11 cellular contexts compared by ENCODE assay signal in the genomic region with DNA sequence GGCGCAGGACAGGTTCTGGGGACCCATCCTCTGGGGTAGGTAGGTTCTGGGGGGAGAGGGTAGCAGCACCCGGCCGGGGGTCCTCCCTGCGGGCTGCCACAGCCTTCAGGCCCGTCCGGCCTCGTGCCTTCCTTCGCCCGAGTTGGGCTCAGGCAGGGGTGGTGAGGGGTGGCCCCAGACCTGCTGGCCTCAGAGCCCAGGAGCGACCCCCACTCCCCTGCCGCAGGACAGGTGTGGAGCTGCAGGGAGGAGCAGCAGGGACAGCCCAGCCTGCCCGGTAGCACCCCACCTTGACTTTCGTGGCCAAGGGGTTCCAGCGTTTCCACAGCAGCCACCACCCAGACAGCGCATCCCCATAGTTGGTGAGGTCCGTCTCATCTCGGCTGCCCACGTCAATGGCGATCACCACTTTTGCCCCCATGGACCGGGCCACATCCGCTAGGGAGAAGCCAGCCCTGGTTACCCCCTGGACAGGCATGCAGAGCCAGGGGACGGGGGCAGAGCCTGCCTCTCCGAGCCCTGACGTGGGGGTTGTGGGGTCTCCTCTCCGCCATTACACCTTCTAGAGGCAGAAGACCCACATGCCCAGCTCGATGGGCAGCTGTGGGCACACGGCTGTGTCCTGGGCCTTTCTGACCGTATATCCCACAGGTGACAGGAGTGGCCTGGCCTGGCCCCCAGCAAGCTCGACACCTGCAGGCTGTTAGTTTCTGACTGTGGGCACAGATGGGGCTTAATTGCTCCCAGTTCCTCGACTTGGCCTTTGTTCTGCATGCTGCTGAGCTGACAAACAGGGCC. TPM values are rescaled to one million over a fixed set of nuclear protein-coding genes. Genes with fewer than 3 reads are reported as not detected.
DNase-seq lines count a peak whose midpoint lies in the region; ATAC-seq and TF ChIP-seq lines count a peak whose summit lies in the region.
"Had no signal": no experiment of that assay in that cellular context is flagged by ENCODE, and none has a peak within 500 bp of the region (broad histone marks: within the 10 kb centered on the region; RNA-seq: fewer than 3 reads in every experiment).

No MANE protein-coding gene starts in this region.

- H3K36me3 Mint-ChIP-seq in activated naive CD8-positive, alpha-beta T cell treated with anti-CD3 and anti-CD28 coated beads, Interleukin-2, amount 50 U/mL, for 24 hours (ENCODE audit: low read depth): no peaks in the 10 kb centered on the region

- no peak overlapping the region for H3K27ac ChIP-seq in HEK293 (ENCODE audit: extremely low read depth, low read depth, low read length)

- H3K4me3 Mint-ChIP-seq in activated naive CD8-positive, alpha-beta T cell treated with anti-CD3 and anti-CD28 coated beads, Interleukin-2, amount 50 U/mL, for 24 hours: peak overlapping the region; percentile 81

- DNase-seq in activated CD8-positive, alpha-beta memory T cell treated with anti-CD3 and anti-CD28 coated beads, Interleukin-2, amount 50 U/mL, for 48 hours: peak; percentile 59
- no peak for DNase-seq in activated CD8-positive, alpha-beta memory T cell treated with anti-CD3 and anti-CD28 coated beads, Interleukin-2, amount 50 U/mL, for 4 hours
- no peak for DNase-seq in activated naive CD8-positive, alpha-beta T cell treated with anti-CD3 and anti-CD28 coated beads, Interleukin-2, amount 50 U/mL, for 24 hours
- DNase-seq in posterior vena cava (ENCODE audit: low spot score) (peak; percentile 79), MG63 (no peak), LoVo (ENCODE audit: low spot score) (no peak)
- DNase-seq in activated effector memory CD4-positive, alpha-beta T cell treated with Interleukin-2 at 50 U/mL for 16 hours: no peak
- DNase-seq: NCI-H2029 had no signal

- POLR2A ChIA-PET in HEK293 (lab: Yijun Ruan, JAX): no interaction called here

- H3K36me3 ChIP-seq in HEK293 (ENCODE audit: control insufficient read depth in 2 of 2, insufficient read depth in 1 of 2, low read length in 2 of 2): peaks cover 0 to 4% of the 10 kb centered on the region in 2 experiments; a peak in 1 of 3 replicates
- H3K36me3 ChIP-seq in MG63: no peaks in the 10 kb centered on the region

- H3K4me1 ChIP-seq in HEK293 (ENCODE audit: control insufficient read depth, insufficient read depth, low read length): peaks cover 6% of the 10 kb centered on the region

- H3K27me3 ChIP-seq in MG63: no peaks in the 10 kb centered on the region

- H3K27ac Mint-ChIP-seq in activated naive CD8-positive, alpha-beta T cell treated with anti-CD3 and anti-CD28 coated beads, Interleukin-2, amount 50 U/mL, for 24 hours: peak overlapping the region; percentile 90

- H3K4me3 ChIP-seq in HEK293 (ENCODE audit: low read depth, low read length) (no peak overlapping the region), MG63 (no peak overlapping the region)

- ATAC-seq in activated naive CD8-positive, alpha-beta T cell treated with anti-CD3 and anti-CD28 coated beads, Interleukin-2, amount 50 U/mL, for 24 hours: no peak
- ATAC-seq: left lobe of liver had no signal

- intact Hi-C loops in posterior vena cava (cut with DNase I): no loop called here

- no peaks in the 10 kb centered on the region for H3K9me3 Mint-ChIP-seq in activated naive CD8-positive, alpha-beta T cell treated with anti-CD3 and anti-CD28 coated beads, Interleukin-2, amount 50 U/mL, for 24 hours

- CTCF ChIA-PET in HEK293 (lab: Yijun Ruan, JAX): interaction anchor here (1.5 kb wide), 1 partner anchor 177 kb away, joined by 4 read pairs; no protein-coding TSS in a partner anchor

- TF ChIP-seq CTCF in HEK293 (tag by site-specific recombination; IDR thresholded peaks at IDR 0.05): no peak

- no peaks in the 10 kb centered on the region for H3K27me3 Mint-ChIP-seq in activated naive CD8-positive, alpha-beta T cell treated with anti-CD3 and anti-CD28 coated beads, Interleukin-2, amount 50 U/mL, for 24 hours

- no peaks in the 10 kb centered on the region for H3K9me3 ChIP-seq in HEK293 (ENCODE audit: control insufficient read depth, insufficient read depth, low read depth, low read length)
- H3K9me3 ChIP-seq in MG63: no peaks in the 10 kb centered on the region

- peaks cover 25% of the 10 kb centered on the region for H3K4me1 Mint-ChIP-seq in activated naive CD8-positive, alpha-beta T cell treated with anti-CD3 and anti-CD28 coated beads, Interleukin-2, amount 50 U/mL, for 24 hours

TF ChIP-seq in HEK293, 187 proteins besides CTCF, POLR2A, EP300 and RAD21:
- TF ChIP-seq GLIS2 (tag by site-specific recombination; IDR thresholded peaks at IDR 0.05): peak; percentile 23; the same call in 1 of the 2 replicates
- peak; percentile 32; the same call in 1 of the 2 replicates for TF ChIP-seq GLIS1 (tag by site-specific recombination; IDR thresholded peaks at IDR 0.05)
- no peak for TF ChIP-seq ZNF510 (tag by site-specific recombination; IDR thresholded peaks at IDR 0.05; ENCODE audit: insufficient replicate concordance)
- TF ChIP-seq ZNF324 (tag by site-specific recombination; IDR thresholded peaks at IDR 0.05): no peak
TF ChIP-seq in HEK293: peak in this region for 2.

RNA-seq across cellular contexts. Expression of a gene that starts 3.5 kb away (rescaled TPM):
- total RNA-seq in posterior vena cava: 10 to 100 TPM; 47.6 to 55.5 TPM
- 21.7 and 29.1 TPM in 2 replicates for total RNA-seq in MG63 (2014; rRNA removed; shearing (Covaris generic); ENCODE audit: low replicate concordance)

RNA-seq across cellular contexts. Expression of a gene that starts 21.4 kb away (rescaled TPM):
- total RNA-seq in posterior vena cava: not detected
- total RNA-seq in MG63 (2014; rRNA removed; shearing (Covaris generic); ENCODE audit: low replicate concordance): not detected in 2 replicates
- total RNA-seq: activated CD8-positive, alpha-beta memory T cell treated with anti-CD3 and anti-CD28 coated beads for 36 hours had no signal

RNA-seq across cellular contexts. Expression of a gene that starts 39.4 kb away (rescaled TPM):
- 1 to 10 TPM; 2.0 to 2.7 TPM for total RNA-seq in posterior vena cava
- total RNA-seq in MG63 (2014; rRNA removed; shearing (Covaris generic); ENCODE audit: low replicate concordance): not detected in 2 replicates

RNA-seq across cellular contexts. Expression of a gene that starts 39.6 kb away (rescaled TPM):
- 10 to 100 TPM; 13.9 to 14.6 TPM for total RNA-seq in posterior vena cava
- 1.2 TPM in 2 replicates for total RNA-seq in MG63 (2014; rRNA removed; shearing (Covaris generic); ENCODE audit: low replicate concordance)

Comparison
In these comparisons a context has a peak if more than half of its experiments do, and no peak if none do; other contexts are left out.
1. DNase-seq: peak in activated CD8-positive, alpha-beta memory T cell treated with anti-CD3 and anti-CD28 coated beads, Interleukin-2, amount 50 U/mL, for 48 hours (single experiment) and posterior vena cava (single experiment); none in activated CD8-positive, alpha-beta memory T cell treated with anti-CD3 and anti-CD28 coated beads, Interleukin-2, amount 50 U/mL, for 4 hours (single experiment), activated naive CD8-positive, alpha-beta T cell treated with anti-CD3 and anti-CD28 coated beads, Interleukin-2, amount 50 U/mL, for 24 hours (single experiment), MG63 (single experiment), LoVo (single experiment) and activated effector memory CD4-positive, alpha-beta T cell treated with Interleukin-2 at 50 U/mL for 16 hours (single experiment).